Comparison of ENCODE assay signal across 15 cellular contexts in genomic region chr1:178932966-178933603, GRCh38.
DNase-seq lines count a peak whose midpoint lies in the region; ATAC-seq and TF ChIP-seq lines count a peak whose summit lies in the region.
"Had no signal": no experiment of that assay in that cellular context is flagged by ENCODE, and none has a peak within 500 bp of the region (broad histone marks: within the 10 kb centered on the region; RNA-seq: fewer than 3 reads in every experiment).

No MANE protein-coding gene starts in this region.

- H3K4me1 Mint-ChIP-seq in activated T-cell treated with anti-CD3 and anti-CD28 coated beads, Interleukin-2, amount 50 U/mL, for 4 hours (ENCODE audit: low read depth) = no peaks in the 10 kb centered on the region

- no peaks in the 10 kb centered on the region for H3K27me3 ChIP-seq in Peyer's patch
- no peaks in the 10 kb centered on the region for H3K27me3 ChIP-seq in muscle layer of colon (ENCODE audit: control insufficient read depth in 1 of 2, insufficient read depth in 2 of 2, low read length in 2 of 2)
- no peaks in the 10 kb centered on the region for H3K27me3 ChIP-seq in thoracic aorta (replicated peaks; ENCODE audit: insufficient read depth)
- H3K27me3 ChIP-seq in neuronal stem cell (ENCODE audit: control insufficient read depth in 3 of 3, insufficient read depth in 3 of 3, low read depth in 1 of 3, low read length in 3 of 3) = peaks cover 0 to 6% (median 0%) of the 10 kb centered on the region in 3 experiments

- TF ChIP-seq CTCF in Peyer's patch (IDR thresholded peaks at IDR 0.05) (no peak), fibroblast of villous mesenchyme (IDR thresholded peaks at IDR 0.05; ENCODE audit: insufficient read depth, low read depth, low read length) (no peak), thoracic aorta (IDR thresholded peaks at IDR 0.05) (no peak)

- no peak overlapping the region for H2BK12ac ChIP-seq in neuronal stem cell (ENCODE audit: low read length)

- H3K4me3 ChIP-seq in Peyer's patch (no peak overlapping the region), fibroblast of villous mesenchyme (ENCODE audit: low read depth, low read length) (no peak overlapping the region), muscle layer of colon (ENCODE audit: low read depth in 1 of 2, low read length in 2 of 2) (no peak overlapping the region), thoracic aorta (no peak overlapping the region), neuronal stem cell (ENCODE audit: low read length in 2 of 2) (no peak overlapping the region)

- H3K36me3 ChIP-seq in Peyer's patch = no peaks in the 10 kb centered on the region
- H3K36me3 ChIP-seq in muscle layer of colon (ENCODE audit: insufficient read depth, low read length) = no peaks in the 10 kb centered on the region
- no peaks in the 10 kb centered on the region for H3K36me3 ChIP-seq in thoracic aorta
- H3K36me3 ChIP-seq in neuronal stem cell (replicated peaks in 1 of 2; ENCODE audit: control insufficient read depth in 2 of 2, insufficient read depth in 2 of 2, low read length in 2 of 2) = no peaks in the 10 kb centered on the region

- no peak overlapping the region for H2BK15ac ChIP-seq in neuronal stem cell (ENCODE audit: low read length)

- peak overlapping the region; percentile 62 to 83 (median 66) for H3K27ac ChIP-seq in Peyer's patch
- peak overlapping the region; percentile 83 for H3K27ac ChIP-seq in muscle layer of colon (ENCODE audit: low read depth, low read length)
- peak overlapping the region; percentile 88 to 89 for H3K27ac ChIP-seq in thoracic aorta
- no peak overlapping the region for H3K27ac ChIP-seq in neuronal stem cell (replicated peaks; ENCODE audit: low read length)

- no peak overlapping the region for H3K9ac ChIP-seq in muscle layer of colon (ENCODE audit: low read length)
- no peak overlapping the region for H3K9ac ChIP-seq in neuronal stem cell (ENCODE audit: low read depth, low read length, poor library complexity)

- H3K4me3 Mint-ChIP-seq in activated T-cell treated with anti-CD3 and anti-CD28 coated beads, Interleukin-2, amount 50 U/mL, for 4 hours = no peak overlapping the region
- H3K4me3 Mint-ChIP-seq: natural killer cell treated with Interleukin-12 subunit alpha and Interleukin-12 subunit beta and Interleukin-15 and Interleukin-18, amount 100 ng/mL, for 72 hours had no signal

- H3K23ac ChIP-seq in neuronal stem cell (ENCODE audit: low read depth, low read length, poor library complexity) = no peak overlapping the region

- H3K9me3 Mint-ChIP-seq in activated T-cell treated with anti-CD3 and anti-CD28 coated beads, Interleukin-2, amount 50 U/mL, for 4 hours = no peaks in the 10 kb centered on the region
- H3K9me3 Mint-ChIP-seq: natural killer cell treated with Interleukin-12 subunit alpha and Interleukin-12 subunit beta and Interleukin-15 and Interleukin-18, amount 100 ng/mL, for 72 hours had no signal

- WGBS in neuronal stem cell (ENCODE audit: extremely low coverage in 2 of 2, insufficient read length in 2 of 2, insufficient replicate concordance in 1 of 2), 2 donors = no CpG with 5 or more reads among the region's 5 CpGs

- H3K27me3 Mint-ChIP-seq in activated T-cell treated with anti-CD3 and anti-CD28 coated beads, Interleukin-2, amount 50 U/mL, for 4 hours (ENCODE audit: low read depth) = no peaks in the 10 kb centered on the region

- peaks cover 0 to 20% (median 2%) of the 10 kb centered on the region in 4 donors for H3K4me1 ChIP-seq in Peyer's patch
- peaks cover 97% of the 10 kb centered on the region for H3K4me1 ChIP-seq in muscle layer of colon (ENCODE audit: insufficient read depth, low read length)
- peaks cover 22 to 73% of the 10 kb centered on the region in 2 donors for H3K4me1 ChIP-seq in thoracic aorta (ENCODE audit: control insufficient read depth in 1 of 2, low read depth in 2 of 2)
- peaks cover 6 to 23% of the 10 kb centered on the region in 2 donors for H3K4me1 ChIP-seq in neuronal stem cell (ENCODE audit: control insufficient read depth in 2 of 2, insufficient read depth in 1 of 2, low read depth in 1 of 2, low read length in 2 of 2)

- H3K36me3 Mint-ChIP-seq in activated T-cell treated with anti-CD3 and anti-CD28 coated beads, Interleukin-2, amount 50 U/mL, for 4 hours (ENCODE audit: insufficient read depth) = no peaks in the 10 kb centered on the region
- H3K36me3 Mint-ChIP-seq: natural killer cell treated with Interleukin-12 subunit alpha and Interleukin-12 subunit beta and Interleukin-15 and Interleukin-18, amount 100 ng/mL, for 72 hours had no signal

- no peak overlapping the region for H3K4ac ChIP-seq in neuronal stem cell (ENCODE audit: low read length)

- H3K79me1 ChIP-seq in neuronal stem cell (ENCODE audit: low read depth, low read length) = no peaks in the 10 kb centered on the region

- no peak overlapping the region for H3K4me2 ChIP-seq in neuronal stem cell (ENCODE audit: insufficient read depth, low read length, poor library complexity, severe bottlenecking)

- no peak overlapping the region for H2BK5ac ChIP-seq in neuronal stem cell (ENCODE audit: low read length)

- ATAC-seq in thoracic aorta (ENCODE audit: insufficient number of reproducible peaks, low FRiP score, low read depth) = no peak
- ATAC-seq in activated T-cell treated with anti-CD3 and anti-CD28 coated beads, Interleukin-2, amount 50 U/mL, for 4 hours = no peak
- ATAC-seq: natural killer cell treated with Interleukin-12 subunit alpha and Interleukin-12 subunit beta and Interleukin-15 and Interleukin-18, amount 100 ng/mL, for 72 hours had no signal

- H2AK5ac ChIP-seq in neuronal stem cell (ENCODE audit: low read depth, low read length) = no peak overlapping the region

- no peak for TF ChIP-seq POLR2A in Peyer's patch (IDR thresholded peaks at IDR 0.05)

- H3K9me3 ChIP-seq in Peyer's patch (no peaks in the 10 kb centered on the region), muscle layer of colon (ENCODE audit: low read length) (no peaks in the 10 kb centered on the region), thoracic aorta (no peaks in the 10 kb centered on the region), neuronal stem cell (replicated peaks in 1 of 2; ENCODE audit: control insufficient read depth in 2 of 2, insufficient read depth in 1 of 2, low read depth in 1 of 2, low read length in 2 of 2) (no peaks in the 10 kb centered on the region)

- H2AFZ ChIP-seq in neuronal stem cell (ENCODE audit: low read length) = no peak overlapping the region

- H4K91ac ChIP-seq in neuronal stem cell (ENCODE audit: low read depth, low read length, poor library complexity) = no peak overlapping the region

- no peak overlapping the region for H4K8ac ChIP-seq in neuronal stem cell (ENCODE audit: low read depth, low read length)

- no peak overlapping the region for H3K18ac ChIP-seq in neuronal stem cell (ENCODE audit: low read length)

- H3K14ac ChIP-seq in neuronal stem cell (ENCODE audit: low read length) = no peak overlapping the region

- H2BK120ac ChIP-seq in neuronal stem cell (ENCODE audit: low read depth, low read length) = no peak overlapping the region

- DNase-seq in Peyer's patch = peak in 1 of 3 donors; percentile 36
- peak; percentile 81 for DNase-seq in fibroblast of villous mesenchyme (ENCODE audit: low read depth)
- DNase-seq in thoracic aorta (ENCODE audit: low spot score) = no peak
- no peak for DNase-seq in neuronal stem cell (ENCODE audit: low spot score)
- no peak for DNase-seq in activated CD4-positive, alpha-beta T cell treated with anti-CD3 and anti-CD28 coated beads for 48 hours
- no peak for DNase-seq in activated T-cell treated with anti-CD3 and anti-CD28 coated beads, Interleukin-2, amount 50 U/mL, for 4 hours
- DNase-seq: effector CD4-positive, alpha-beta T cell; HCEC 1CT; islet precursor cell; KG1; NCI-H1436 treated with DMSO at 0.1 percent for 48 hours; NCI-H226; stimulated activated naive CD4-positive, alpha-beta T cell treated with Interleukin-2 at 50 U/mL for 16 hours had no signal
